ENCODE assay signal across 8 cellular contexts in genomic region chr3:190696777-190697501, GRCh38.
DNase-seq lines count a peak whose midpoint lies in the region; ATAC-seq and TF ChIP-seq lines count a peak whose summit lies in the region.

No MANE protein-coding gene starts in this region.

- H3K9me3 Mint-ChIP-seq in nephron = no peaks in the 10 kb centered on the region

- no peak overlapping the region for H3K4me3 ChIP-seq in GM06990 (replicated peaks; ENCODE audit: low read depth, low read length)

- no peaks in the 10 kb centered on the region for H3K27me3 Mint-ChIP-seq in nephron (ENCODE audit: low read depth)

- H3K36me3 ChIP-seq in GM06990 (ENCODE audit: control insufficient read depth, insufficient read depth, low read length) = no peaks in the 10 kb centered on the region

- no peaks in the 10 kb centered on the region for H3K27me3 ChIP-seq in GM06990 (replicated peaks; ENCODE audit: control insufficient read depth, insufficient read depth, low read length)

- H3K4me1 Mint-ChIP-seq in nephron = peaks cover 30% of the 10 kb centered on the region

- TF ChIP-seq CTCF in GM06990 (IDR thresholded peaks at IDR 0.05; ENCODE audit: insufficient read depth, low read length, poor library complexity, severe bottlenecking) (peak; percentile 45), nephron (IDR thresholded peaks at IDR 0.05; ENCODE audit: unreplicated experiment in 3 of 3) (peak; percentile 55 to 68 (median 66))

- ATAC-seq in GM19463 (IDR thresholded peaks at IDR 0.05; ENCODE audit: unreplicated experiment) = no peak

- H3K36me3 Mint-ChIP-seq in nephron (ENCODE audit: low read depth) = no peaks in the 10 kb centered on the region

- DNase-seq in GM06990 (ENCODE audit: extremely low read depth, insufficient read length) (no peak), NAMALWA (ENCODE audit: low spot score) (peak; percentile 47), cerebellar cortex (ENCODE audit: low spot score) (peak; percentile 23), NCI-H2029 treated with DMSO at 0.1 percent for 48 hours (lab: John Stamatoyannopoulos, UW) (no peak), ureter (ENCODE audit: low spot score) (no peak)
- DNase-seq in effector CD4-positive, alpha-beta T cell = no peak

- no peak overlapping the region for H3K4me3 Mint-ChIP-seq in nephron

- H3K27ac Mint-ChIP-seq in nephron = no peak overlapping the region

Comparison
In these comparisons a context has a peak if more than half of its experiments do, and no peak if none do; other contexts are left out.
1. DNase-seq: peak in NAMALWA (single experiment) and cerebellar cortex (single experiment); none in GM06990 (single experiment), NCI-H2029 treated with DMSO at 0.1 percent for 48 hours (single experiment), effector CD4-positive, alpha-beta T cell (single experiment) and ureter (single experiment).